Comparison of ENCODE assay signal across 1 cellular context in genomic region chr17:28575126-28575795, GRCh38.
TF ChIP-seq lines count a peak whose summit lies in the region.

No MANE protein-coding gene starts in this region.

TF ChIP-seq in H1, 55 proteins besides CTCF, POLR2A, EP300 and RAD21:
- TF ChIP-seq CEBPB (IDR thresholded peaks at IDR 0.05; ENCODE audit: low read depth, low read length) (no peak), POLR2AphosphoS5 (IDR thresholded peaks at IDR 0.05; ENCODE audit: low read depth, low read length) (no peak)
TF ChIP-seq in H1: peak in this region for 0.
